34 cellular contexts compared by ENCODE assay signal in genomic region chr1:50526431-50526830, GRCh38.
"Had no signal": no experiment of that assay in that cellular context is flagged by ENCODE, and none has a peak within 500 bp of the region (broad histone marks: within the 10 kb centered on the region; RNA-seq: fewer than 3 reads in every experiment).

No MANE protein-coding gene starts in this region.

- H3K4me3 ChIP-seq: adrenal gland, body of pancreas, breast epithelium had no signal

- H3K4me1 ChIP-seq: adrenal gland, body of pancreas, breast epithelium had no signal

- H3K27me3 ChIP-seq: adrenal gland, body of pancreas, brain microvascular endothelial cell, breast epithelium had no signal

- H3K9me3 ChIP-seq: adrenal gland, body of pancreas had no signal

- FAIRE-seq: astrocyte, TTC549 had no signal

- H3K27ac ChIP-seq: adrenal gland, body of pancreas, brain microvascular endothelial cell, breast epithelium, VCaP had no signal

- ATAC-seq: activated CD8-positive, alpha-beta T cell treated with anti-CD3 and anti-CD28 coated beads for 36 hours; activated naive CD4-positive, alpha-beta T cell treated with anti-CD3 and anti-CD28 coated beads, Interleukin-2, amount 50 U/mL, for 72 hours; activated T-cell treated with anti-CD3 and anti-CD28 coated beads, Interleukin-2, amount 50 U/mL, for 4 hours; activated T-cell treated with anti-CD3 and anti-CD28 coated beads, Interleukin-2, amount 50 U/mL, for 72 hours; activated T-helper 17 cell treated with anti-CD3 and anti-CD28 coated beads, Interleukin-2, amount 50 U/mL, for 72 hours; body of pancreas had no signal

- DNase-seq: activated B cell treated with CpG ODN at 0.5 μM for 24 hours; activated CD4-positive, alpha-beta memory T cell treated with anti-CD3 and anti-CD28 coated beads for 36 hours; activated CD4-positive, alpha-beta T cell treated with anti-CD3 and anti-CD28 coated beads for 4 hours; activated CD4-positive, alpha-beta T cell treated with anti-CD3 and anti-CD28 coated beads, Interleukin-2, amount 10 ng/mL, durations not matched to agents 24 days and 14 days; activated CD4-positive, alpha-beta T cell treated with anti-CD3 and anti-CD28 coated beads, Interleukin-2, amount 50 U/mL, for 1 hour; activated CD4-positive, alpha-beta T cell treated with anti-CD3 and anti-CD28 coated beads, Interleukin-2, amount 50 U/mL, for 4 hours; activated CD4-positive, CD25-positive, alpha-beta regulatory T cell treated with anti-CD3 and anti-CD28 coated beads, Interleukin-2, amount 50 U/mL, for 72 hours; activated CD8-positive, alpha-beta memory T cell treated with anti-CD3 and anti-CD28 coated beads, Interleukin-2, amount 50 U/mL, for 4 hours; activated CD8-positive, alpha-beta T cell treated with anti-CD3 and anti-CD28 coated beads for 36 hours; activated effector memory CD4-positive, alpha-beta T cell treated with anti-CD3 and anti-CD28 coated beads, Interleukin-2, amount 50 U/mL, for 16 hours; activated gamma-delta T cell treated with Interleukin-2 at 50 U/mL for 16 hours; activated naive CD4-positive, alpha-beta T cell; activated naive CD4-positive, alpha-beta T cell treated with anti-CD3 and anti-CD28 coated beads for 36 hours; activated naive CD4-positive, alpha-beta T cell treated with anti-CD3 and anti-CD28 coated beads, Interleukin-2, amount 50 U/mL, for 16 hours; activated naive CD8-positive, alpha-beta T cell treated with anti-CD3 and anti-CD28 coated beads, Interleukin-2, amount 10 ng/mL, durations not matched to agents 7 days and 5 days; activated T-cell treated with anti-CD3 and anti-CD28 coated beads for 4 hours; activated T-cell treated with anti-CD3 and anti-CD28 coated beads, Interleukin-2, amount 50 U/mL, for 1 hour; activated T-cell treated with anti-CD3 and anti-CD28 coated beads, Interleukin-2, amount 50 U/mL, for 4 hours; activated T-cell treated with anti-CD3 and anti-CD28 coated beads, Interleukin-2, amount 50 U/mL, for 72 hours; adrenal gland; amniotic stem cell; aorta; body of pancreas; brain microvascular endothelial cell; central memory CD4-positive, alpha-beta T cell; T-helper 1 cell; T-helper 2 cell; T-helper 9 cell had no signal

- H3K36me3 ChIP-seq: adrenal gland, brain microvascular endothelial cell, breast epithelium had no signal
